8 cellular contexts compared by ENCODE assay signal in the genomic region with DNA sequence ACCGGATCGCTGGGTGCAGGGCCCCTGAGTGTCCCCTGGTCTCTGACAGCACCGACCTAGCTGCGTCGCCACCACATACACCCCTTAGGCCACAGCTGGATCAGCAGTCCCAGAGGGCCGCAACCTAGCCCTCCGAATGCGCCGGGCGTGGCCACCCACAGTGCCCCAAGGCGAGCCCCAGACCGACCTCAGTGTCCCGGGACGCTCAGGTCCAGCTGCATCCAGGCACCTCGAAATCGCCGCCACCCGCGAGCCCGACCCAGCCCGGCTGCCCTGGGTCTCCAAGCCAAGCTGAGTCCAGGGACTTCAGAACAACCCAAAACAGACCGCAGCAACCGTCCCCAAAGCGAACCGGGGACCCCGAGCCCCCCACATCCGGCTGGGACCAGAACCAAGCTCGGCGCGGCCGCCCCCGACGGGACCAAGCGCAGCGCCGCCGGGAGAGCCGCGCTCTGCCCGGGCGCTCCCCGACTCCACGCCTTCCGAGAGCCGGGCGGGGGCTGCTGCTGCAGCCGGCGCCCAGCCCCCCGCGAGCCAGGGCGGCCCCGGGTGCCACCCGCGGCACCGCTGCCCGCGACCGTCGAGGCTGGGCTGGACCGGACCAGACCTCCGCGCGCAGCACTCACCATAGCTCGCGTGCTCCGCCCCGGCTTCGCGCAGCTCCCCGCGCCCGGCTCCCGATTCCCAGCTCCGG. TPM values are rescaled to one million over a fixed set of nuclear protein-coding genes. Genes with fewer than 3 reads are reported as not detected.
DNase-seq lines count a peak whose midpoint lies in the region; ATAC-seq and TF ChIP-seq lines count a peak whose summit lies in the region.

No MANE protein-coding gene starts in this region.

- ATAC-seq in GM19467 (IDR thresholded peaks at IDR 0.05; ENCODE audit: unreplicated experiment) (peak; percentile 9), GM18870 (IDR thresholded peaks at IDR 0.05; ENCODE audit: unreplicated experiment) (no peak)

- DNase-seq in chondrocyte (ENCODE audit: low spot score) (no peak), KG1 (lab: John Stamatoyannopoulos, UW) (no peak), NCI-H446 (lab: John Stamatoyannopoulos, UW) (no peak)

- H3K4me3 ChIP-seq in Loucy (ENCODE audit: low read length, poor library complexity, severe bottlenecking) (peak overlapping the region; percentile 89), mucosa of rectum (ENCODE audit: low read length in 2 of 2) (peak overlapping the region; percentile 68 to 99)

- no peaks in the 10 kb centered on the region for H3K9me2 ChIP-seq in Loucy (replicated peaks; ENCODE audit: low read depth, low read length)

- peak overlapping the region; percentile 72; the same call in 1 of the 2 replicates for H2AFZ ChIP-seq in Loucy (ENCODE audit: low read length)

- peaks cover 43% of the 10 kb centered on the region for H3K4me1 Mint-ChIP-seq in chondrocyte (ENCODE audit: low read depth)

- H3K9me3 Mint-ChIP-seq in chondrocyte (ENCODE audit: low read depth), result no peaks in the 10 kb centered on the region

- H3K4me1 ChIP-seq in Loucy (ENCODE audit: insufficient read depth, low read length, poor library complexity, severe bottlenecking) (peaks cover 44% of the 10 kb centered on the region), mucosa of rectum (ENCODE audit: control insufficient read depth in 2 of 2, insufficient read depth in 2 of 2, low read length in 2 of 2) (peaks cover 53 to 56% of the 10 kb centered on the region in 2 donors)

- H3K36me3 Mint-ChIP-seq in chondrocyte (ENCODE audit: low read depth), result no peaks in the 10 kb centered on the region

- H3K36me3 ChIP-seq in Loucy (ENCODE audit: insufficient read depth, low read length), result no peaks in the 10 kb centered on the region
- H3K36me3 ChIP-seq in mucosa of rectum (ENCODE audit: control insufficient read depth in 2 of 2, insufficient read depth in 2 of 2, low read length in 2 of 2), result no peaks in the 10 kb centered on the region

- H3K9me3 ChIP-seq in Loucy (ENCODE audit: insufficient read depth, low read depth, low read length), result no peaks in the 10 kb centered on the region
- H3K9me3 ChIP-seq in mucosa of rectum (ENCODE audit: control insufficient read depth in 2 of 2, low read length in 2 of 2), result no peaks in the 10 kb centered on the region

- no peak for TF ChIP-seq CTCF in C4-2B (conservative IDR thresholded peaks at IDR 0.05)
- no peak for TF ChIP-seq CTCF in Loucy (conservative IDR thresholded peaks at IDR 0.05; ENCODE audit: low read length)
- TF ChIP-seq CTCF in chondrocyte (IDR thresholded peaks at IDR 0.05), result no peak

- H3K79me2 ChIP-seq in Loucy (ENCODE audit: insufficient read depth, low read length), result no peaks in the 10 kb centered on the region; the same call in 1 of the 2 replicates

- peak overlapping the region; percentile 76 for H3K9ac ChIP-seq in Loucy (ENCODE audit: low read depth, low read length, poor library complexity, severe bottlenecking)
- peak overlapping the region; percentile 86 to 92 for H3K9ac ChIP-seq in mucosa of rectum (ENCODE audit: low read depth in 1 of 2, low read length in 2 of 2)

- peak overlapping the region; percentile 83 for H3K4me3 Mint-ChIP-seq in chondrocyte (ENCODE audit: unreplicated experiment)

- H4K20me1 ChIP-seq in Loucy (ENCODE audit: insufficient read depth, low read length, poor library complexity, severe bottlenecking), result no peaks in the 10 kb centered on the region

- H3K27ac ChIP-seq in C4-2B, result peak overlapping the region; percentile 87
- H3K27ac ChIP-seq in mucosa of rectum (ENCODE audit: low read depth in 2 of 2, low read length in 2 of 2), result peak overlapping the region; percentile 79 to 81

- H3K4me2 ChIP-seq in Loucy (ENCODE audit: low read depth, low read length, poor library complexity, severe bottlenecking), result peak overlapping the region; percentile 90

- H3K27me3 Mint-ChIP-seq in chondrocyte (ENCODE audit: low read depth), result no peaks in the 10 kb centered on the region

- H3F3A ChIP-seq in Loucy (ENCODE audit: low read depth), result 0 out of 2 replicates have a peak, but pooled peaks cover 4% of the 10 kb centered on the region

- H3K27me3 ChIP-seq in Loucy (ENCODE audit: insufficient read depth, low read length, poor library complexity, severe bottlenecking) (no peaks in the 10 kb centered on the region), mucosa of rectum (ENCODE audit: control insufficient read depth in 2 of 2, insufficient read depth in 2 of 2, low read length in 2 of 2) (no peaks in the 10 kb centered on the region)

- peak overlapping the region; percentile 49 for H3K27ac Mint-ChIP-seq in chondrocyte (ENCODE audit: unreplicated experiment)

RNA-seq across cellular contexts. Expression of gene ECE1, which starts 54.6 kb away (rescaled TPM):
- 83.7 to 99.2 TPM (median 98.5 TPM) in 3 replicates for total RNA-seq in chondrocyte
